In the genomic region with DNA sequence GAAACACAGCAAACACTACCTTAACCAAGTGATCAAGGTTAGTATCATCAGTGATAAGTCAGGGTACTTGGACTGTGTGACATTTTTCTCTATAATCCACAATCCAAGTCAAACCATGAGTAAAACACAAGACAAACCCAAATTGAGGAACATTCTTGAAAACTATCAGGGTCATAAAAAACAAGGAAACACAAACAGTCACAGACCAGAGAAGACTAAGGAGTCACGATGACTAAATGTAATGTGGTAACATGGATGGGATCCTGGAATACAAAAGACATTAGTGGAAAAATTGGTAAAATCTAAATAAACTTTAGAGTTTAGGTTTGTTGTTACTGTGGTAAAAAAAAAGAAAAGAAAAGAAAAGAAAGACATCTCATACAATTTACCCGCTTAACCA, we compare ENCODE assay signal across 19 cellular contexts.
DNase-seq lines count a peak whose midpoint lies in the region; ATAC-seq, FAIRE-seq and TF ChIP-seq lines count a peak whose summit lies in the region.
"Had no signal": no experiment of that assay in that cellular context is flagged by ENCODE, and none has a peak within 500 bp of the region (broad histone marks: within the 10 kb centered on the region; RNA-seq: fewer than 3 reads in every experiment).

No MANE protein-coding gene starts in this region.

- ATAC-seq in naive B cell (ENCODE audit: low read depth in 2 of 2): no peak
- no peak for ATAC-seq in foreskin keratinocyte
- no peak for ATAC-seq in GM18909 (IDR thresholded peaks at IDR 0.05; ENCODE audit: poor library complexity, unreplicated experiment)
- ATAC-seq: CD8-positive, alpha-beta T cell; GM23338 had no signal

- FAIRE-seq in astrocyte (lab: Jason Lieb, UNC): peak; percentile 29
- FAIRE-seq: D721Med had no signal

- DNase-seq in EH (ENCODE audit: low read depth): peak; percentile 82
- peak; percentile 50 for DNase-seq in HCEC 1CT
- no peak for DNase-seq in astrocyte (ENCODE audit: low read depth)
- no peak for DNase-seq in naive B cell
- DNase-seq in foreskin keratinocyte: no peak
- no peak for DNase-seq in anterior cingulate cortex (lab: John Stamatoyannopoulos, UW)
- DNase-seq in HEK293T (ENCODE audit: extremely low spot score): no peak
- DNase-seq: AML-193; CD8-positive, alpha-beta T cell; DND-41; NCI-H1436; NCI-H2029 treated with DMSO at 0.1 percent for 48 hours; NCI-H510A treated with DMSO at 0.1 percent for 48 hours; RPMI8226; SW 1271 had no signal

- H2AFZ ChIP-seq in astrocyte (ENCODE audit: low read depth, low read length): no peak overlapping the region
- H2AFZ ChIP-seq: GM23338 had no signal

- CTCF ChIA-PET in HEK293T (lab: Yijun Ruan, JAX): no interaction called here

- peaks cover 4% of the 10 kb centered on the region for H3K4me1 Mint-ChIP-seq in astrocyte (ENCODE audit: low read depth, unreplicated experiment)
- H3K4me1 Mint-ChIP-seq in naive B cell: peaks cover 10 to 34% (median 15%) of the 10 kb centered on the region in 3 donors
- H3K4me1 Mint-ChIP-seq: GM23338 had no signal

- H3K27me3 Mint-ChIP-seq in astrocyte (ENCODE audit: low read depth, unreplicated experiment) (no peaks in the 10 kb centered on the region), naive B cell (no peaks in the 10 kb centered on the region)

- TF ChIP-seq CTCF in astrocyte (IDR thresholded peaks at IDR 0.05; ENCODE audit: insufficient read depth, low read depth, low read length) (no peak), foreskin keratinocyte (conservative IDR thresholded peaks at IDR 0.05) (no peak)

- H3K36me3 Mint-ChIP-seq in astrocyte (ENCODE audit: low read depth, unreplicated experiment) (peaks cover 25% of the 10 kb centered on the region), naive B cell (peaks cover 67 to 70% of the 10 kb centered on the region in 2 donors)

- no peaks in the 10 kb centered on the region for H3K79me2 ChIP-seq in astrocyte (ENCODE audit: insufficient read depth, low read length)

- H3K27me3 ChIP-seq in astrocyte (ENCODE audit: insufficient read depth, low read length) (no peaks in the 10 kb centered on the region), foreskin keratinocyte (no peaks in the 10 kb centered on the region)

- H3K4me2 ChIP-seq in astrocyte (ENCODE audit: low read length): no peak overlapping the region
- H3K4me2 ChIP-seq: GM23338, KMS-11 had no signal

- no peaks in the 10 kb centered on the region for H3K36me3 ChIP-seq in astrocyte (ENCODE audit: insufficient read depth, low read length)

- H3K4me3 ChIP-seq in astrocyte (ENCODE audit: insufficient read depth, low read depth, low read length): no peak overlapping the region
- H3K4me3 ChIP-seq: GM23338 had no signal

- POLR2A ChIA-PET in HEK293T (lab: Yijun Ruan, JAX): no interaction called here

- no peak overlapping the region for H3K27ac ChIP-seq in astrocyte (ENCODE audit: low read depth, low read length)
- no peak overlapping the region for H3K27ac ChIP-seq in foreskin keratinocyte
- H3K27ac ChIP-seq: KMS-11 had no signal

- H3K4me1 ChIP-seq in astrocyte (ENCODE audit: insufficient read depth, low read length) (no peaks in the 10 kb centered on the region), foreskin keratinocyte (no peaks in the 10 kb centered on the region)

- no peaks in the 10 kb centered on the region for H3K9me3 ChIP-seq in astrocyte (ENCODE audit: insufficient read depth, low read depth, low read length)

- H3K9me3 Mint-ChIP-seq in astrocyte (ENCODE audit: unreplicated experiment) (peaks cover 5% of the 10 kb centered on the region), naive B cell (peaks cover 3 to 36% (median 22%) of the 10 kb centered on the region in 7 donors)
- H3K9me3 Mint-ChIP-seq: GM23338 had no signal

- H3K27ac Mint-ChIP-seq in astrocyte (ENCODE audit: unreplicated experiment): no peak overlapping the region
- H3K27ac Mint-ChIP-seq in naive B cell: peak overlapping the region in 5 of 6 donors; percentile 24 to 78 (median 39)
- H3K27ac Mint-ChIP-seq: CD8-positive, alpha-beta T cell; GM23338 had no signal

- no peaks in the 10 kb centered on the region for H4K20me1 ChIP-seq in astrocyte (ENCODE audit: insufficient read depth, low read length)

- H3K4me3 Mint-ChIP-seq in astrocyte (ENCODE audit: unreplicated experiment) (no peak overlapping the region), naive B cell (no peak overlapping the region)
- H3K4me3 Mint-ChIP-seq: CD8-positive, alpha-beta T cell; GM23338 had no signal

- H3K9ac ChIP-seq in astrocyte (ENCODE audit: low read length): no peak overlapping the region
- H3K9ac ChIP-seq: KMS-11 had no signal

TF ChIP-seq in HEK293T, 16 proteins besides CTCF, POLR2A, EP300 and RAD21:
- no peak for TF ChIP-seq BHLHE40 (IDR thresholded peaks at IDR 0.05; ENCODE audit: borderline replicate concordance)
- no peak for TF ChIP-seq FOXM1 (IDR thresholded peaks at IDR 0.05; ENCODE audit: borderline replicate concordance)
- TF ChIP-seq, protein P1, sequence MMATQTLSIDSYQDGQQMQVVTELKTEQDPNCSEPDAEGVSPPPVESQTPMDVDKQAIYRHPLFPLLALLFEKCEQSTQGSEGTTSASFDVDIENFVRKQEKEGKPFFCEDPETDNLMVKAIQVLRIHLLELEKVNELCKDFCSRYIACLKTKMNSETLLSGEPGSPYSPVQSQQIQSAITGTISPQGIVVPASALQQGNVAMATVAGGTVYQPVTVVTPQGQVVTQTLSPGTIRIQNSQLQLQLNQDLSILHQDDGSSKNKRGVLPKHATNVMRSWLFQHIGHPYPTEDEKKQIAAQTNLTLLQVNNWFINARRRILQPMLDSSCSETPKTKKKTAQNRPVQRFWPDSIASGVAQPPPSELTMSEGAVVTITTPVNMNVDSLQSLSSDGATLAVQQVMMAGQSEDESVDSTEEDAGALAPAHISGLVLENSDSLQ (IDR thresholded peaks at IDR 0.05): no peak
- TF ChIP-seq TARDBP (IDR thresholded peaks at IDR 0.05): no peak
- TF ChIP-seq NFRKB (IDR thresholded peaks at IDR 0.05): no peak
- no peak for TF ChIP-seq LEF1 (IDR thresholded peaks at IDR 0.05; ENCODE audit: borderline replicate concordance)
- no peak for TF ChIP-seq FOXA1 (IDR thresholded peaks at IDR 0.05)
- no peak for TF ChIP-seq HDGF (IDR thresholded peaks at IDR 0.05; ENCODE audit: borderline replicate concordance)
- no peak for TF ChIP-seq L3MBTL2 (conservative IDR thresholded peaks at IDR 0.05)
- TF ChIP-seq ARNT (IDR thresholded peaks at IDR 0.05): no peak
- TF ChIP-seq FOXK2 (IDR thresholded peaks at IDR 0.05): no peak
- no peak for TF ChIP-seq ZNF384 (IDR thresholded peaks at IDR 0.05)
- TF ChIP-seq SP1 (IDR thresholded peaks at IDR 0.05): no peak
- TF ChIP-seq ELF4 (IDR thresholded peaks at IDR 0.05): no peak
- TF ChIP-seq CTBP1 (IDR thresholded peaks at IDR 0.05; ENCODE audit: borderline replicate concordance): no peak
- TF ChIP-seq SUZ12 (IDR thresholded peaks at IDR 0.05): no peak

Comparison
In these comparisons a context has a peak if more than half of its experiments do, and no peak if none do; other contexts are left out.
1. DNase-seq: peak in EH (single experiment) and HCEC 1CT (single experiment); none in astrocyte (single experiment), naive B cell (single experiment), foreskin keratinocyte (0 of 2), anterior cingulate cortex (0 of 58) and HEK293T (single experiment).